31 cellular contexts compared by ENCODE assay signal in the genomic region with DNA sequence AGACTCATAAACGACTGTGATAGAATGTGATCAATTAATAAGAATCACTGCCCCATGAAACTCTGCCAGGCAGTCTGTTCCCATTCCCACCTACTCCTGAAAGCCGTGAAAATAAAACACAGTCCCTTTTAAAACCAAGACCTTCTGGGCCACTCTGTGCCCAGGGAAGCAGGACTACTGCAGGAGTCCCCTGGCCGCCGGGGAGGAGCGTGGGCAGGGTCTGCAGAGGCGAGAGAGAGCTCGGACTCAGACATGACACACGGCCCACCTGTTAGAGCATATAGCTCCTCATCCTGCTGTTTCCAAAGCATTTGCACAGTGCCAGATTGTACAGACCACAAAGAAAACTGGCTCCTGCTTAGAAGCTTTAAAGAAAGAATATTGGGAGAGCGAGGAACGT.
DNase-seq lines count a peak whose midpoint lies in the region; TF ChIP-seq lines count a peak whose summit lies in the region.
"Had no signal": no experiment of that assay in that cellular context is flagged by ENCODE, and none has a peak within 500 bp of the region (broad histone marks: within the 10 kb centered on the region; RNA-seq: fewer than 3 reads in every experiment).

No MANE protein-coding gene starts in this region.

- no peak overlapping the region for H3K18ac ChIP-seq in neuronal stem cell (ENCODE audit: low read length)

- H3K27ac Mint-ChIP-seq in nephron progenitor cell: peak overlapping the region; percentile 23
- H3K27ac Mint-ChIP-seq: B cell; CD14-positive monocyte; CD4-positive, alpha-beta memory T cell; CD4-positive, alpha-beta T cell; CD4-positive, CD25-positive, alpha-beta regulatory T cell; CD8-positive, alpha-beta memory T cell; CD8-positive, alpha-beta T cell had no signal

- DNase-seq in nephron progenitor cell (no peak), neuronal stem cell (ENCODE audit: low spot score) (no peak), AG08396 (ENCODE audit: low spot score) (no peak), MG63 (no peak)
- DNase-seq: 8988T; ACHN; AML-193; BE2C; C1 segment of cervical spinal cord; Caco-2; Calu3; CD4-positive, alpha-beta memory T cell; CD4-positive, alpha-beta T cell; CD4-positive, CD25-positive, alpha-beta regulatory T cell; CD8-positive, alpha-beta memory T cell; CD8-positive, alpha-beta T cell; COR-L47; DMS 273 treated with DMSO at 0.1 percent for 48 hours; DMS153; DMS53; DMS79; DMS79 treated with DMSO at 0.1 percent for 48 hours; DND-41; EL had no signal

- H3K36me3 ChIP-seq in neuronal stem cell (replicated peaks in 1 of 2; ENCODE audit: control insufficient read depth in 2 of 2, insufficient read depth in 2 of 2, low read length in 2 of 2): no peaks in the 10 kb centered on the region
- no peaks in the 10 kb centered on the region for H3K36me3 ChIP-seq in MG63
- H3K36me3 ChIP-seq: BE2C; BLaER1; BLaER1 treated with 17β-estradiol and CSF1 and Interleukin-3, amounts not matched to agents 10 nM and 100 nM had no signal

- no peak overlapping the region for H3K4ac ChIP-seq in neuronal stem cell (ENCODE audit: low read length)

- peak overlapping the region; percentile 25 for H2AK5ac ChIP-seq in neuronal stem cell (ENCODE audit: low read depth, low read length)

- H3K27me3 ChIP-seq in neuronal stem cell (ENCODE audit: control insufficient read depth in 3 of 3, insufficient read depth in 3 of 3, low read depth in 1 of 3, low read length in 3 of 3) (no peaks in the 10 kb centered on the region), MG63 (no peaks in the 10 kb centered on the region)
- H3K27me3 ChIP-seq: BE2C; BLaER1; BLaER1 treated with 17β-estradiol and CSF1 and Interleukin-3, amounts not matched to agents 10 nM and 100 nM had no signal

- H3K27me3 Mint-ChIP-seq in nephron progenitor cell (ENCODE audit: low read depth, poor library complexity): peaks cover 19% of the 10 kb centered on the region
- H3K27me3 Mint-ChIP-seq: CD4-positive, alpha-beta T cell; CD4-positive, CD25-positive, alpha-beta regulatory T cell had no signal

- H3K4me3 Mint-ChIP-seq in nephron progenitor cell: no peak overlapping the region
- H3K4me3 Mint-ChIP-seq: B cell; CD14-positive monocyte; CD4-positive, alpha-beta memory T cell; CD4-positive, alpha-beta T cell; CD4-positive, CD25-positive, alpha-beta regulatory T cell; CD8-positive, alpha-beta memory T cell; CD8-positive, alpha-beta T cell had no signal

- H2BK12ac ChIP-seq in neuronal stem cell (ENCODE audit: low read length): no peak overlapping the region

- whole genome bisulfite sequencing in neuronal stem cell (ENCODE audit: extremely low coverage in 2 of 2, insufficient read length in 2 of 2, insufficient replicate concordance in 1 of 2), 2 donors: no CpG with 5 or more reads among the region's 10 CpGs

- H3K4me2 ChIP-seq in neuronal stem cell (ENCODE audit: insufficient read depth, low read length, poor library complexity, severe bottlenecking): no peak overlapping the region
- H3K4me2 ChIP-seq: A549; BLaER1; BLaER1 treated with 17β-estradiol and CSF1 and Interleukin-3, amounts not matched to agents 10 nM and 100 nM had no signal

- H2BK5ac ChIP-seq in neuronal stem cell (ENCODE audit: low read length): no peak overlapping the region

- no peak overlapping the region for H3K23ac ChIP-seq in neuronal stem cell (ENCODE audit: low read depth, low read length, poor library complexity)

- no peak overlapping the region for H3K27ac ChIP-seq in neuronal stem cell (replicated peaks; ENCODE audit: low read length)
- H3K27ac ChIP-seq: 22Rv1; A549; BLaER1; BLaER1 treated with 17β-estradiol and CSF1 and Interleukin-3, amounts not matched to agents 10 nM and 100 nM; C4-2B had no signal

- H3K14ac ChIP-seq in neuronal stem cell (ENCODE audit: low read length): no peak overlapping the region

- no peak for TF ChIP-seq CTCF in nephron progenitor cell (IDR thresholded peaks at IDR 0.05)

- H3K9ac ChIP-seq in neuronal stem cell (ENCODE audit: low read depth, low read length, poor library complexity): no peak overlapping the region
- H3K9ac ChIP-seq: BLaER1; BLaER1 treated with 17β-estradiol and CSF1 and Interleukin-3, amounts not matched to agents 10 nM and 100 nM had no signal

- H3K9me3 ChIP-seq in neuronal stem cell (replicated peaks in 1 of 2; ENCODE audit: control insufficient read depth in 2 of 2, insufficient read depth in 1 of 2, low read depth in 1 of 2, low read length in 2 of 2) (no peaks in the 10 kb centered on the region), MG63 (no peaks in the 10 kb centered on the region)
- H3K9me3 ChIP-seq: A549; BE2C; BLaER1; BLaER1 treated with 17β-estradiol and CSF1 and Interleukin-3, amounts not matched to agents 10 nM and 100 nM; Caco-2 had no signal

- H3K79me1 ChIP-seq in neuronal stem cell (ENCODE audit: low read depth, low read length): no peaks in the 10 kb centered on the region

- H2BK120ac ChIP-seq in neuronal stem cell (ENCODE audit: low read depth, low read length): no peak overlapping the region

- no peak overlapping the region for H4K91ac ChIP-seq in neuronal stem cell (ENCODE audit: low read depth, low read length, poor library complexity)

- no peak overlapping the region for H2AFZ ChIP-seq in neuronal stem cell (ENCODE audit: low read length)

- H3K4me3 ChIP-seq in neuronal stem cell (ENCODE audit: low read length in 2 of 2): no peak overlapping the region
- H3K4me3 ChIP-seq in MG63: no peak overlapping the region
- H3K4me3 ChIP-seq: A549; BLaER1; BLaER1 treated with 17β-estradiol and CSF1 and Interleukin-3, amounts not matched to agents 10 nM and 100 nM had no signal

- H3K4me1 Mint-ChIP-seq in nephron progenitor cell: peaks cover 18% of the 10 kb centered on the region
- H3K4me1 Mint-ChIP-seq: B cell; CD14-positive monocyte; CD4-positive, alpha-beta memory T cell; CD4-positive, CD25-positive, alpha-beta regulatory T cell; CD8-positive, alpha-beta memory T cell had no signal

- no peaks in the 10 kb centered on the region for H3K36me3 Mint-ChIP-seq in nephron progenitor cell (ENCODE audit: low read depth)
- H3K36me3 Mint-ChIP-seq: CD14-positive monocyte; CD4-positive, alpha-beta memory T cell; CD4-positive, CD25-positive, alpha-beta regulatory T cell; CD8-positive, alpha-beta memory T cell; CD8-positive, alpha-beta T cell had no signal

- peaks cover 0 to 1% of the 10 kb centered on the region in 2 donors for H3K4me1 ChIP-seq in neuronal stem cell (ENCODE audit: control insufficient read depth in 2 of 2, insufficient read depth in 1 of 2, low read depth in 1 of 2, low read length in 2 of 2)
- H3K4me1 ChIP-seq: A549; BLaER1; BLaER1 treated with 17β-estradiol and CSF1 and Interleukin-3, amounts not matched to agents 10 nM and 100 nM; Caco-2 had no signal

- H3K9me3 Mint-ChIP-seq in nephron progenitor cell: peaks cover 10% of the 10 kb centered on the region
- H3K9me3 Mint-ChIP-seq: CD4-positive, alpha-beta T cell had no signal

- no peak overlapping the region for H4K8ac ChIP-seq in neuronal stem cell (ENCODE audit: low read depth, low read length)

- H2BK15ac ChIP-seq in neuronal stem cell (ENCODE audit: low read length): no peak overlapping the region
